In genomic region chr6:16136086-16136485, GRCh38 we compare ENCODE assay signal across 10 cellular contexts. TPM values are rescaled to one million over a fixed set of nuclear protein-coding genes. Genes with fewer than 3 reads are reported as not detected.
A peak's percentile ranks its signal among the peaks of the same experiment; 100 is the strongest.
DNase-seq lines count a peak whose midpoint lies in the region; ATAC-seq, FAIRE-seq and TF ChIP-seq lines count a peak whose summit lies in the region.
"Had no signal": no experiment of that assay in that cellular context is flagged by ENCODE, and none has a peak within 500 bp of the region (broad histone marks: within the 10 kb centered on the region; RNA-seq: fewer than 3 reads in every experiment).

No MANE protein-coding gene starts in this region.

- H4K20me1 ChIP-seq in DND-41 (ENCODE audit: insufficient read depth, low read length): no peaks in the 10 kb centered on the region
- no peaks in the 10 kb centered on the region; the same call in 1 of the 2 replicates for H4K20me1 ChIP-seq in GM12878 (ENCODE audit: control insufficient read depth, insufficient read depth)
- peaks cover 97% of the 10 kb centered on the region for H4K20me1 ChIP-seq in smooth muscle cell (ENCODE audit: low read depth)

- TF ChIP-seq EP300 in GM12878 (IDR thresholded peaks at IDR 0.05; ENCODE audit: borderline replicate concordance in 1 of 2, control insufficient read depth in 1 of 2, low read depth in 2 of 2, low read length in 2 of 2): no peak

- 72% methylated on average over 3 of the region's 3 CpGs for WGBS in GM12878 (ENCODE audit: insufficient coverage, insufficient replicate concordance, low lambda C conversion rate, missing lambda C conversion rate)
- WGBS in smooth muscle cell (ENCODE audit: low lambda C conversion rate): 89% methylated on average over 3 of the region's 3 CpGs
- 77 to 83% (median 80%) methylated on average over 3 of the region's 3 CpGs for WGBS in heart left ventricle, 4 donors

- no peak overlapping the region for H3K9ac ChIP-seq in DND-41 (ENCODE audit: low read depth, low read length)
- H3K9ac ChIP-seq in GM12878 (ENCODE audit: control insufficient read depth, insufficient read depth, low read length): no peak overlapping the region
- no peak overlapping the region for H3K9ac ChIP-seq in smooth muscle cell (ENCODE audit: low read depth)

- RAD21 ChIA-PET in GM12878 (lab: Charles Lee; ENCODE audit: unreplicated experiment): interaction anchor here (0.6 to 2.2 kb wide), 11 partner anchors 11 to 444 kb away, joined by 3 to 14 read pairs (median 5); no protein-coding TSS in a partner anchor

- H3K4me2 ChIP-seq in DND-41 (ENCODE audit: insufficient read depth, low read length): no peak overlapping the region
- H3K4me2 ChIP-seq in GM12878 (ENCODE audit: control insufficient read depth, insufficient read depth): no peak overlapping the region
- peak overlapping the region; percentile 54 for H3K4me2 ChIP-seq in smooth muscle cell

- in situ Hi-C loops in GM12878 (cut with MboI): no loop called here

- SMC1A ChIA-PET in GM12878 (lab: Charles Lee; ENCODE audit: uncharacterized antibody, unreplicated experiment): interaction anchor here (0.6 to 6.7 kb wide), 21 partner anchors 10 to 512 kb away, joined by 3 to 42 read pairs (median 5); no protein-coding TSS in a partner anchor

- H3K27me3 ChIP-seq in DND-41 (ENCODE audit: insufficient read depth, low read length, poor library complexity) (peaks cover 23% of the 10 kb centered on the region), GM12878 (replicated peaks in 1 of 2; ENCODE audit: control insufficient read depth in 2 of 2, insufficient read depth in 2 of 2, low read length in 1 of 2) (no peaks in the 10 kb centered on the region), smooth muscle cell (ENCODE audit: low read depth) (no peaks in the 10 kb centered on the region), left lung (no peaks in the 10 kb centered on the region), heart left ventricle (no peaks in the 10 kb centered on the region)
- H3K27me3 ChIP-seq: adrenal gland, pancreas had no signal

- TF ChIP-seq RAD21 in GM12878 (IDR thresholded peaks at IDR 0.05; ENCODE audit: insufficient read depth, low read depth, low read length): no peak

- no peak overlapping the region for H3K4me3 ChIP-seq in DND-41 (ENCODE audit: low read depth in 1 of 2, low read length in 2 of 2)
- H3K4me3 ChIP-seq in GM12878: peak overlapping the region; percentile 47; the same call in 1 of the 2 replicates
- no peak overlapping the region for H3K4me3 ChIP-seq in smooth muscle cell
- no peak overlapping the region for H3K4me3 ChIP-seq in left lung
- H3K4me3 ChIP-seq in heart left ventricle: peak overlapping the region in 2 of 12 donors; percentile 8 to 12
- H3K4me3 ChIP-seq: adrenal gland, pancreas had no signal

- no TSS peak for BruUV-seq in GM12878 (replicated peaks; lab: Mats Ljungman, UMichigan)

- ATAC-seq in DND-41 (ENCODE audit: insufficient read depth, low read depth) (peak; percentile 73), GM12878 (no peak), left lung (no peak), GM21576 (IDR thresholded peaks at IDR 0.05; ENCODE audit: unreplicated experiment) (no peak), heart left ventricle (no peak), HG03095 (IDR thresholded peaks at IDR 0.05; ENCODE audit: unreplicated experiment) (no peak)

- H3K36me3 ChIP-seq in DND-41 (ENCODE audit: insufficient read depth, low read length) (no peaks in the 10 kb centered on the region), GM12878 (ENCODE audit: control insufficient read depth in 2 of 2, insufficient read depth in 2 of 2, low read length in 1 of 2) (peaks cover 0 to 13% of the 10 kb centered on the region in 2 experiments), smooth muscle cell (ENCODE audit: low read depth) (no peaks in the 10 kb centered on the region), left lung (peaks cover 0 to 7% of the 10 kb centered on the region in 2 donors), heart left ventricle (peaks cover 0 to 26% (median 6%) of the 10 kb centered on the region in 9 donors)
- H3K36me3 ChIP-seq: adrenal gland, pancreas had no signal

- H3K79me2 ChIP-seq in DND-41 (ENCODE audit: insufficient read depth, low read length): no peaks in the 10 kb centered on the region
- H3K79me2 ChIP-seq in GM12878 (ENCODE audit: control insufficient read depth, insufficient read depth, low read length): peaks cover 88% of the 10 kb centered on the region
- H3K79me2 ChIP-seq in smooth muscle cell (ENCODE audit: low read depth): peaks cover 97% of the 10 kb centered on the region

- intact Hi-C loops in GM12878 (cut with micrococcal nuclease; ENCODE audit: unreplicated experiment): no loop called here
- intact Hi-C loops in left lung (cut with DNase I): no loop called here
- intact Hi-C loops in heart left ventricle (cut with DNase I): loop anchor here in 2 of 10 donors (10.0 kb wide), 1 partner anchor 49 kb away; no protein-coding TSS in a partner anchor

- DNase-seq in DND-41 (peak; percentile 16), SW480 (ENCODE audit: low spot score) (peak; percentile 22), GM12878 (ENCODE audit: low read depth, low spot score) (no peak), smooth muscle cell (lab: John Stamatoyannopoulos, UW; ENCODE audit: unreplicated experiment) (no peak), left lung (no peak), heart left ventricle (no peak)
- DNase-seq: adrenal gland, pancreas had no signal

- H3K27ac ChIP-seq in DND-41 (ENCODE audit: low read length) (no peak overlapping the region), GM12878 (ENCODE audit: control insufficient read depth, insufficient read depth) (no peak overlapping the region), smooth muscle cell (ENCODE audit: low read depth) (peak overlapping the region; percentile 83), left lung (peak overlapping the region in 1 of 2 donors; percentile 17), heart left ventricle (peak overlapping the region in 3 of 12 donors; percentile 22 to 66 (median 52))

- H2AFZ ChIP-seq in DND-41 (ENCODE audit: low read depth, low read length) (no peak overlapping the region), GM12878 (ENCODE audit: control insufficient read depth, low read depth, low read length) (no peak overlapping the region), smooth muscle cell (ENCODE audit: low read depth) (no peak overlapping the region)

- H3F3A ChIP-seq in smooth muscle cell (ENCODE audit: low read depth): peaks cover 4% of the 10 kb centered on the region

- FAIRE-seq in GM12878 (lab: Jason Lieb, UNC): no peak
- FAIRE-seq: pancreas had no signal

- H3K4me1 ChIP-seq in DND-41 (ENCODE audit: insufficient read depth, low read length) (peaks cover 1% of the 10 kb centered on the region; the same call in 1 of the 2 replicates), GM12878 (ENCODE audit: control insufficient read depth, insufficient read depth, low read length) (peaks cover 6% of the 10 kb centered on the region; the same call in 1 of the 2 replicates), smooth muscle cell (ENCODE audit: low read depth) (peaks cover 47% of the 10 kb centered on the region), left lung (peaks cover 60 to 88% of the 10 kb centered on the region in 2 donors), heart left ventricle (peaks cover 0 to 96% (median 84%) of the 10 kb centered on the region in 12 donors)

- CTCF ChIA-PET in GM12878 (lab: Yijun Ruan, JAX): interaction anchor here (0.7 to 2.7 kb wide), 9 partner anchors 26 to 1447 kb away, joined by 3 to 21 read pairs (median 6); no protein-coding TSS in a partner anchor

- POLR2A ChIA-PET in GM12878 (lab: Charles Lee): interaction anchor here (0.9 to 2.0 kb wide), 4 partner anchors 33 to 477 kb away, joined by 3 to 4 read pairs (median 4); no protein-coding TSS in a partner anchor

- TF ChIP-seq POLR2A in GM12878 (IDR thresholded peaks at IDR 0.05; ENCODE audit: low read depth, low read length): no peak
- no peak for TF ChIP-seq POLR2A in heart left ventricle (IDR thresholded peaks at IDR 0.05)

- no peak for TF ChIP-seq CTCF in DND-41 (IDR thresholded peaks at IDR 0.05; ENCODE audit: borderline replicate concordance, extremely low read depth, low read length, poor library complexity, severe bottlenecking)
- TF ChIP-seq CTCF in GM12878 (IDR thresholded peaks at IDR 0.05 in 2 of 3, conservative IDR thresholded peaks at IDR 0.05 in 1 of 3; ENCODE audit: control insufficient read depth in 2 of 3, extremely low read depth in 1 of 3, insufficient read depth in 1 of 3, low read depth in 3 of 3, low read length in 3 of 3): no peak
- no peak for TF ChIP-seq CTCF in smooth muscle cell (IDR thresholded peaks at IDR 0.05; ENCODE audit: borderline replicate concordance, insufficient read depth, poor library complexity, severe bottlenecking)
- TF ChIP-seq CTCF in left lung (IDR thresholded peaks at IDR 0.05): no peak
- TF ChIP-seq CTCF in heart left ventricle (IDR thresholded peaks at IDR 0.05): no peak

- H3K9me3 ChIP-seq in DND-41 (ENCODE audit: insufficient read depth, low read length, severe bottlenecking): no peaks in the 10 kb centered on the region
- H3K9me3 ChIP-seq in GM12878 (replicated peaks; ENCODE audit: control insufficient read depth, insufficient read depth, low read length): no peaks in the 10 kb centered on the region
- H3K9me3 ChIP-seq in smooth muscle cell (replicated peaks; ENCODE audit: low read depth): no peaks in the 10 kb centered on the region
- H3K9me3 ChIP-seq in left lung: no peaks in the 10 kb centered on the region
- no peaks in the 10 kb centered on the region for H3K9me3 ChIP-seq in heart left ventricle
- H3K9me3 ChIP-seq: adrenal gland, pancreas had no signal

RNA-seq across cellular contexts. Expression of gene MYLIP, which starts 7.2 kb away (rescaled TPM):
- 123 and 131 TPM in 2 replicates for total RNA-seq in GM12878 (2013; cell fraction: nucleolus; rRNA removed)
- total RNA-seq in GM12878 (2014; rRNA removed) (12.9 and 15.1 TPM in 2 replicates), GM12878 (2014; rRNA removed; fragmentation: Illumina TruSeq; extraction: Trizol) (12.8 and 13.0 TPM in 2 replicates), GM12878 (2021) (14.7 and 15.2 TPM in 2 replicates), smooth muscle cell (25.0 and 42.2 TPM in 2 replicates), left lung (10 to 100 TPM; 27.8 to 30.5 TPM), heart left ventricle (10 to 100 TPM in 8 of 9 donors, 1 to 10 TPM in 1; 6.6 to 19.9 (median 13.7) TPM)
- polyA plus RNA-seq in GM12878 (2011; ENCODE audit: low read depth): 10.8 TPM
- polyA plus RNA-seq in GM12878 (2011; rRNA removed) (122 and 123 TPM in 2 replicates), GM12878 (2014; fragmentation: Illumina TruSeq; extraction: Trizol) (12.3 and 13.0 TPM in 2 replicates), GM12878 (2014; fragmentation: Nextera tagmentation; extraction: Ambion mirVana) (1 to 10 TPM; 5.3 to 5.8 TPM), GM12878 (2014; rRNA removed) (14.1 and 16.5 TPM in 2 replicates), GM12878 (2016; fragmentation: Nextera tagmentation; extraction: Ambion mirVana) (1 to 10 TPM; 5.6 to 7.1 TPM), smooth muscle cell (29.9 and 41.8 TPM in 2 replicates), heart left ventricle (10 to 100 TPM in 1 of 2 donors, 1 to 10 TPM in 1; 7.2 to 12.4 TPM)
- polyA plus RNA-seq in GM12878 (2011; cell fraction: cytosol; rRNA removed): 73.6 and 81.0 TPM in 2 replicates
- 120 and 147 TPM in 2 replicates for polyA plus RNA-seq in GM12878 (2011; cell fraction: nucleus; rRNA removed)
- 11.3 and 20.8 TPM in 2 replicates for polyA plus RNA-seq in GM12878 (2012)
- polyA minus RNA-seq in GM12878 (2011; rRNA and poly(A)+ RNA removed): 124 and 137 TPM in 2 replicates
- polyA minus RNA-seq in GM12878 (2011; cell fraction: cytosol; rRNA and poly(A)+ RNA removed): 37.2 and 44.1 TPM in 2 replicates
- polyA minus RNA-seq in GM12878 (2011; cell fraction: nucleus; rRNA and poly(A)+ RNA removed): 67.3 and 86.4 TPM in 2 replicates

Comparison
In these comparisons a context has a peak if more than half of its experiments do, and no peak if none do; other contexts are left out.
1. DNase-seq: peak in DND-41 (single experiment) and SW480 (single experiment); none in GM12878 (single experiment), smooth muscle cell (single experiment), left lung (0 of 2) and heart left ventricle (0 of 5).